8 cellular contexts compared by ENCODE assay signal in genomic region chr10:33330543-33331019, GRCh38. TPM values are rescaled to one million over a fixed set of nuclear protein-coding genes. Genes with fewer than 3 reads are reported as not detected.
DNase-seq lines count a peak whose midpoint lies in the region; ATAC-seq and TF ChIP-seq lines count a peak whose summit lies in the region.

No MANE protein-coding gene starts in this region.

- TF ChIP-seq CTCF in A673 (conservative IDR thresholded peaks at IDR 0.05; ENCODE audit: low read depth, low read length) (peak; percentile 95), RWPE2 (IDR thresholded peaks at IDR 0.05; ENCODE audit: poor library complexity, severe bottlenecking) (peak; percentile 95), foreskin fibroblast (IDR thresholded peaks at IDR 0.05; ENCODE audit: low read depth, low read length) (peak; percentile 85)

- peak; percentile 92 for DNase-seq in A673 (ENCODE audit: low spot score)
- peak; percentile 87 for DNase-seq in Karpas-422
- DNase-seq in RWPE2 (ENCODE audit: low spot score), result no peak
- DNase-seq in activated effector memory CD4-positive, alpha-beta T cell treated with Interleukin-2 at 50 U/mL for 16 hours, result peak; percentile 53
- DNase-seq in foreskin fibroblast, result peak; percentile 83 to 95
- DNase-seq in occipital lobe (lab: John Stamatoyannopoulos, UW), result peak; percentile 74

- H3K27ac ChIP-seq in A673 (ENCODE audit: low read depth, low read length, poor library complexity, severe bottlenecking), result no peak overlapping the region
- no peak overlapping the region for H3K27ac ChIP-seq in Karpas-422 (ENCODE audit: low read length)
- peak overlapping the region; percentile 75 for H3K27ac ChIP-seq in RWPE2 (ENCODE audit: poor library complexity, severe bottlenecking)
- peak overlapping the region; percentile 97 for H3K27ac ChIP-seq in subcutaneous abdominal adipose tissue (ENCODE audit: low read depth, low read length)

- H3K4me1 ChIP-seq in A673 (ENCODE audit: insufficient read depth, low read length, poor library complexity, severe bottlenecking) (peaks cover 48% of the 10 kb centered on the region), Karpas-422 (ENCODE audit: low read length) (no peaks in the 10 kb centered on the region), RWPE2 (ENCODE audit: insufficient read depth, poor library complexity, severe bottlenecking) (peaks cover 34% of the 10 kb centered on the region), subcutaneous abdominal adipose tissue (ENCODE audit: control insufficient read depth in 5 of 5, insufficient read depth in 5 of 5, low read length in 5 of 5) (peaks cover 4 to 72% (median 71%) of the 10 kb centered on the region in 5 donors)

- no peaks in the 10 kb centered on the region for H4K20me1 ChIP-seq in Karpas-422 (ENCODE audit: insufficient read depth, low read depth, low read length)

- H3K79me2 ChIP-seq in Karpas-422 (ENCODE audit: low read length), result no peaks in the 10 kb centered on the region

- H3K9me3 ChIP-seq in A673 (ENCODE audit: low read depth, low read length, poor library complexity, severe bottlenecking) (no peaks in the 10 kb centered on the region), Karpas-422 (ENCODE audit: low read length) (no peaks in the 10 kb centered on the region), RWPE2 (ENCODE audit: severe bottlenecking) (no peaks in the 10 kb centered on the region), subcutaneous abdominal adipose tissue (ENCODE audit: control insufficient read depth in 5 of 5, low read length in 5 of 5) (no peaks in the 10 kb centered on the region)

- POLR2A ChIA-PET in A673 (lab: Charles Lee; ENCODE audit: low non-redundant PET), result no interaction called here

- H3K4me2 ChIP-seq in Karpas-422 (ENCODE audit: low read depth, low read length, poor library complexity, severe bottlenecking), result no peak overlapping the region

- H3K9ac ChIP-seq in Karpas-422 (ENCODE audit: low read length), result no peak overlapping the region
- peak overlapping the region in 4 of 5 donors; percentile 53 to 97 (median 76) for H3K9ac ChIP-seq in subcutaneous abdominal adipose tissue (ENCODE audit: low read length in 5 of 5)

- H3K27me3 ChIP-seq in A673 (replicated peaks; ENCODE audit: insufficient read depth, low read depth, low read length, poor library complexity) (no peaks in the 10 kb centered on the region), Karpas-422 (ENCODE audit: low read length) (no peaks in the 10 kb centered on the region), RWPE2 (ENCODE audit: insufficient read depth, poor library complexity, severe bottlenecking) (no peaks in the 10 kb centered on the region), subcutaneous abdominal adipose tissue (ENCODE audit: control insufficient read depth in 5 of 5, insufficient read depth in 4 of 5, low read length in 5 of 5) (no peaks in the 10 kb centered on the region)

- CTCF ChIA-PET in A673 (lab: Charles Lee), result no interaction called here

- no peaks in the 10 kb centered on the region for H3K9me2 ChIP-seq in Karpas-422 (replicated peaks; ENCODE audit: insufficient read depth, low read length)

- no peak for TF ChIP-seq POLR2A in GM18505 (IDR thresholded peaks at IDR 0.05; ENCODE audit: borderline replicate concordance, extremely low read depth, insufficient read depth, insufficient read length)

- H3K36me3 ChIP-seq in A673 (ENCODE audit: insufficient read depth, low read length, poor library complexity, severe bottlenecking) (no peaks in the 10 kb centered on the region), Karpas-422 (ENCODE audit: insufficient read depth, low read length) (no peaks in the 10 kb centered on the region), RWPE2 (ENCODE audit: low read depth) (peaks cover 71% of the 10 kb centered on the region), subcutaneous abdominal adipose tissue (ENCODE audit: control insufficient read depth in 5 of 5, insufficient read depth in 5 of 5, low read length in 5 of 5) (peaks cover 17 to 32% (median 20%) of the 10 kb centered on the region in 5 donors)

- H2AFZ ChIP-seq in Karpas-422 (ENCODE audit: low read length), result no peak overlapping the region

- BruUV-seq in A673 (replicated peaks; lab: Mats Ljungman, UMichigan), result no TSS peak

- H3K4me3 ChIP-seq in A673 (ENCODE audit: low read depth, low read length, poor library complexity, severe bottlenecking), result peak overlapping the region; percentile 23
- no peak overlapping the region for H3K4me3 ChIP-seq in Karpas-422 (ENCODE audit: low read length)
- H3K4me3 ChIP-seq in RWPE2 (ENCODE audit: severe bottlenecking), result peak overlapping the region; percentile 71
- peak overlapping the region; percentile 55 to 71 for H3K4me3 ChIP-seq in foreskin fibroblast (ENCODE audit: low read depth in 1 of 2, low read length in 2 of 2)
- peak overlapping the region; percentile 92 to 99 (median 98) for H3K4me3 ChIP-seq in subcutaneous abdominal adipose tissue (ENCODE audit: low read depth in 1 of 5, low read length in 5 of 5)

- peak; percentile 72 for ATAC-seq in GM18505 (IDR thresholded peaks at IDR 0.05; ENCODE audit: unreplicated experiment)
- ATAC-seq in RWPE2 (ENCODE audit: low read depth), result peak; percentile 38

- intact Hi-C loops in A673 (cut with micrococcal nuclease; ENCODE audit: unreplicated experiment), result loop anchor here (1.0 to 10.0 kb wide), 7 partner anchors 137 to 1307 kb away; no protein-coding TSS in a partner anchor

RNA-seq across cellular contexts. Expression of gene NRP1, which starts 3.9 kb away (rescaled TPM):
- total RNA-seq in A673 (2021) (31.7 and 32.8 TPM in 2 replicates), occipital lobe (91.9 TPM)
- total RNA-seq in Karpas-422 (2014; rRNA removed; shearing (Covaris generic); ENCODE audit: low replicate concordance), result 0.71 TPM in 1 of 2 replicates, not detected in the other

Comparison
In these comparisons a context has a peak if more than half of its experiments do, and no peak if none do; other contexts are left out.
1. H3K27ac ChIP-seq: peak in RWPE2 (single experiment) and subcutaneous abdominal adipose tissue (single experiment); none in A673 (single experiment) and Karpas-422 (single experiment).
2. RNA of gene NRP1, which starts 3.9 kb away (total RNA-seq): 91.9 TPM in occipital lobe (single experiment) and 31.7 to 32.8 TPM in A673; 0.71 TPM in Karpas-422; every median in the first group is over 10 times any median in the second.
3. Peak in every context shown above with its lines, with median percentiles within 50 percentile points of each other: CTCF ChIP-seq.